Comparison of ENCODE assay signal across 11 cellular contexts in the genomic region with DNA sequence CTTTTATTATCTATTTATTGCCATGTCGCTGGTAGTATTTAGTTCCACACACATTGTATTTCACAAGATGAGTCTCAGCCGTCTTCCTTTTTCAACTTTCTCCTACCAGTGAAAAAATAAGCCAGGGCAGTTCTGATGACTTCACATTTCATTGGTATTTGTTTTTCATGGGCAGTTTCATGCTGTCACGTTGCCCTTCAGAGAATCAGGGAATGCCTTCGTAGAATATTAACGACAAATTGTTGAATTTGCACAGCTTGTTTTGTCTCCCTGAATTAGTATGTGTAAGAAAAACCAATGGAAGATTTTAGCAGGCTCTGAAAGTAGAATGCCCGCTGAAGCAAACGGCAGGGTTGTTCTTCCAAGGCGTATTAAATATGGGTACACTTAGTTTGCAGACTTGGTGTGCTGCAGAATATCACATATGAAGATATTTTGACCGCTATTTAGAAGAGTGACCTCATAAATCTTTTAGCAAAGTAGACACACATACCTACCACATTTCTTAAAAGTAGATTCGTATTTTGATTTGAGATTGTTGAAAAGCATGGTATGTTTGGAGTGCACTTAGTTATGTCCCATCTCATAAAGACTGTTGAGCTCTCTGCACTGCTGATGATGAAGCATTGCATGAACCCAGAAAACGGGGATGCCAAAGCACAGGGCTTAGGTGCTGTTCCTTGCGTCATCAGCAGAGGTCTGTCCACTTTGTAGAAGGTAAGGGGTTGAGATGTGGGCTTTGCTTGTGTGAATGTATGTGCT. TPM values are rescaled to one million over a fixed set of nuclear protein-coding genes. Genes with fewer than 3 reads are reported as not detected.
DNase-seq lines count a peak whose midpoint lies in the region; ATAC-seq and TF ChIP-seq lines count a peak whose summit lies in the region.
"Had no signal": no experiment of that assay in that cellular context is flagged by ENCODE, and none has a peak within 500 bp of the region (broad histone marks: within the 10 kb centered on the region; RNA-seq: fewer than 3 reads in every experiment).

No MANE protein-coding gene starts in this region.

- POLR2A ChIA-PET in PC-3 (lab: Charles Lee; ENCODE audit: unreplicated experiment): no interaction called here
- POLR2A ChIA-PET in naive thymus-derived CD4-positive, alpha-beta T cell (lab: Charles Lee): no interaction called here

- peaks cover 14 to 29% (median 20%) of the 10 kb centered on the region in 7 donors for H3K4me1 Mint-ChIP-seq in naive thymus-derived CD4-positive, alpha-beta T cell

- DNase-seq in PC-3 (peak; percentile 39), epithelial cell of prostate (ENCODE audit: low read depth, low spot score) (no peak), T1000 (lab: John Stamatoyannopoulos, UW) (no peak)
- no peak for DNase-seq in naive thymus-derived CD4-positive, alpha-beta T cell
- DNase-seq: activated CD4-positive, alpha-beta T cell treated with anti-CD3 and anti-CD28 coated beads for 1 hour; CD8-positive, alpha-beta memory T cell had no signal

- H3K36me3 Mint-ChIP-seq in naive thymus-derived CD4-positive, alpha-beta T cell: no peaks in the 10 kb centered on the region

- H3K79me2 ChIP-seq in DOHH2 (ENCODE audit: control insufficient read depth, low read length) (peaks cover 67% of the 10 kb centered on the region), PC-3 (ENCODE audit: low read length) (peaks cover 73% of the 10 kb centered on the region)

- H3K9me3 ChIP-seq in DOHH2 (ENCODE audit: control insufficient read depth, insufficient read depth, low read length) (no peaks in the 10 kb centered on the region), PC-3 (ENCODE audit: low read length) (no peaks in the 10 kb centered on the region), neuron (ENCODE audit: low read length) (no peaks in the 10 kb centered on the region)
- H3K9me3 ChIP-seq in naive thymus-derived CD4-positive, alpha-beta T cell (ENCODE audit: control insufficient read depth in 2 of 3, low read length in 3 of 3): no peaks in the 10 kb centered on the region

- 0 out of 2 replicates have a peak, but pooled peaks cover 3% of the 10 kb centered on the region for H3K27me3 ChIP-seq in DOHH2 (ENCODE audit: control insufficient read depth, low read length)
- H3K27me3 ChIP-seq in PC-3 (ENCODE audit: low read length): no peaks in the 10 kb centered on the region
- no peaks in the 10 kb centered on the region for H3K27me3 ChIP-seq in neuron (ENCODE audit: insufficient read depth, low read length)
- no peaks in the 10 kb centered on the region for H3K27me3 ChIP-seq in naive thymus-derived CD4-positive, alpha-beta T cell (ENCODE audit: control insufficient read depth in 2 of 2, insufficient read depth in 2 of 2, low read length in 2 of 2)

- H3K4me1 ChIP-seq in DOHH2 (ENCODE audit: control insufficient read depth, low read length) (peaks cover 57% of the 10 kb centered on the region), PC-3 (ENCODE audit: insufficient read depth, low read length) (peaks cover 17% of the 10 kb centered on the region), neuron (ENCODE audit: insufficient read depth, low read length) (peaks cover 14% of the 10 kb centered on the region)
- peaks cover 0 to 8% of the 10 kb centered on the region in 2 donors for H3K4me1 ChIP-seq in naive thymus-derived CD4-positive, alpha-beta T cell (ENCODE audit: control insufficient read depth in 2 of 2, insufficient read depth in 2 of 2, low read length in 2 of 2)

- peak overlapping the region; percentile 80 for H3K4me2 ChIP-seq in DOHH2 (ENCODE audit: low read length)
- peak overlapping the region; percentile 97 for H3K4me2 ChIP-seq in PC-3 (ENCODE audit: low read length)

- no peak overlapping the region; the same call in 1 of the 2 replicates for H3K9ac ChIP-seq in PC-3 (ENCODE audit: low read length)

- H3F3A ChIP-seq in DOHH2 (ENCODE audit: control insufficient read depth, insufficient read depth) (peaks cover 16% of the 10 kb centered on the region), PC-3 (ENCODE audit: low read length, unreplicated experiment) (no peaks in the 10 kb centered on the region)

- peak overlapping the region in 2 of 10 donors; percentile 13 to 90 for H3K4me3 Mint-ChIP-seq in naive thymus-derived CD4-positive, alpha-beta T cell

- no peak for TF ChIP-seq CTCF in DOHH2 (IDR thresholded peaks at IDR 0.05; ENCODE audit: low read depth, low read length, poor library complexity, severe bottlenecking)
- TF ChIP-seq CTCF in PC-3 (conservative IDR thresholded peaks at IDR 0.05; ENCODE audit: low read depth, low read length): peak; percentile 30; the same call in 1 of the 2 replicates

- H3K9me2 ChIP-seq in DOHH2 (replicated peaks; ENCODE audit: control insufficient read depth, low read length): no peaks in the 10 kb centered on the region
- no peaks in the 10 kb centered on the region for H3K9me2 ChIP-seq in PC-3 (replicated peaks; ENCODE audit: low read length)

- CTCF ChIA-PET in PC-3 (lab: Charles Lee): interaction anchor here (1.0 kb wide), 1 partner anchor 275 kb away, joined by 5 read pairs; no protein-coding TSS in a partner anchor
- CTCF ChIA-PET in naive thymus-derived CD4-positive, alpha-beta T cell (lab: Charles Lee): no interaction called here

- peaks cover 0 to 48% (median 0%) of the 10 kb centered on the region in 5 donors for H3K27me3 Mint-ChIP-seq in naive thymus-derived CD4-positive, alpha-beta T cell

- H4K20me1 ChIP-seq in DOHH2 (ENCODE audit: control insufficient read depth, insufficient read depth, low read depth, low read length): peaks cover 24% of the 10 kb centered on the region
- H4K20me1 ChIP-seq in PC-3 (ENCODE audit: low read length): no peaks in the 10 kb centered on the region

- BruUV-seq in PC-3 (replicated peaks; lab: Mats Ljungman, UMichigan): no TSS peak

- H3K27ac Mint-ChIP-seq in naive thymus-derived CD4-positive, alpha-beta T cell: peak overlapping the region in 1 of 9 donors; percentile 8
- H3K27ac Mint-ChIP-seq: CD8-positive, alpha-beta memory T cell had no signal

- H3K27ac ChIP-seq in DOHH2 (ENCODE audit: low read depth, low read length): no peak overlapping the region
- peak overlapping the region; percentile 71; the same call in 1 of the 2 replicates for H3K27ac ChIP-seq in PC-3 (ENCODE audit: low read length)
- peak overlapping the region; percentile 71 for H3K27ac ChIP-seq in epithelial cell of prostate
- H3K27ac ChIP-seq in naive thymus-derived CD4-positive, alpha-beta T cell (ENCODE audit: low read depth, low read length): no peak overlapping the region

- intact Hi-C loops in PC-3 (cut with micrococcal nuclease): loop anchor here (2.0 to 10.0 kb wide), 3 partner anchors 42 to 448 kb away; no protein-coding TSS in a partner anchor
- intact Hi-C loops in naive thymus-derived CD4-positive, alpha-beta T cell (cut with micrococcal nuclease): loop anchor here in 1 of 2 donors (10.0 kb wide), 1 partner anchor 1858 kb away; no protein-coding TSS in a partner anchor

- H2AFZ ChIP-seq in PC-3 (ENCODE audit: low read length) (peak overlapping the region; percentile 10; the same call in 1 of the 2 replicates), neuron (ENCODE audit: low read depth, low read length) (no peak overlapping the region)

- H3K36me3 ChIP-seq in DOHH2 (ENCODE audit: control insufficient read depth, low read length): peaks cover 5% of the 10 kb centered on the region; the same call in 1 of the 2 replicates
- no peaks in the 10 kb centered on the region for H3K36me3 ChIP-seq in PC-3 (ENCODE audit: low read depth, low read length)
- no peaks in the 10 kb centered on the region for H3K36me3 ChIP-seq in neuron (ENCODE audit: insufficient read depth, low read length)
- peaks cover 0 to 3% (median 0%) of the 10 kb centered on the region in 3 experiments for H3K36me3 ChIP-seq in naive thymus-derived CD4-positive, alpha-beta T cell (ENCODE audit: control insufficient read depth in 2 of 3, insufficient read depth in 3 of 3, low read length in 3 of 3)

- H3K9me3 Mint-ChIP-seq in naive thymus-derived CD4-positive, alpha-beta T cell: no peaks in the 10 kb centered on the region
- H3K9me3 Mint-ChIP-seq: CD8-positive, alpha-beta memory T cell had no signal

- 0 out of 2 replicates have a peak overlapping the region, but pooled peaks have one; percentile 88 for H3K4me3 ChIP-seq in DOHH2 (ENCODE audit: low read length)
- H3K4me3 ChIP-seq in PC-3 (ENCODE audit: low read length): peak overlapping the region; percentile 95
- peak overlapping the region; percentile 71 for H3K4me3 ChIP-seq in neuron (ENCODE audit: low read length)
- no peak overlapping the region for H3K4me3 ChIP-seq in naive thymus-derived CD4-positive, alpha-beta T cell (ENCODE audit: low read length)

- ATAC-seq in PC-3 (no peak), GM18520 (IDR thresholded peaks at IDR 0.05; ENCODE audit: unreplicated experiment) (no peak), HG03460 (IDR thresholded peaks at IDR 0.05; ENCODE audit: unreplicated experiment) (no peak)
- no peak for ATAC-seq in naive thymus-derived CD4-positive, alpha-beta T cell
- ATAC-seq: Right ventricle myocardium inferior had no signal

RNA-seq across cellular contexts. Expression of a gene that starts 2.9 kb away (rescaled TPM):
- total RNA-seq in PC-3 (2014; rRNA removed): 100 and 105 TPM in 2 replicates
- total RNA-seq in naive thymus-derived CD4-positive, alpha-beta T cell: 10 to 100 TPM in 1 of 5 experiments, 1 to 10 TPM in 4; 3.7 to 10.3 (median 4.2) TPM
- polyA plus RNA-seq in naive thymus-derived CD4-positive, alpha-beta T cell: 1 to 10 TPM; 1.1 to 2.0 TPM

Comparison
In these comparisons a context has a peak if more than half of its experiments do, and no peak if none do; other contexts are left out.
1. H3K27ac ChIP-seq: peak in PC-3 (single experiment) and epithelial cell of prostate (single experiment); none in DOHH2 (single experiment) and naive thymus-derived CD4-positive, alpha-beta T cell (single experiment).